13 cellular contexts compared by ENCODE assay signal in genomic region chr20:48236001-48236400, GRCh38.
"Had no signal": no experiment of that assay in that cellular context is flagged by ENCODE, and none has a peak within 500 bp of the region (broad histone marks: within the 10 kb centered on the region; RNA-seq: fewer than 3 reads in every experiment).

No MANE protein-coding gene starts in this region.

- H3K27ac ChIP-seq: body of pancreas had no signal

- DNase-seq: activated CD4-positive, alpha-beta T cell treated with anti-CD3 and anti-CD28 coated beads, Interleukin-2, amount 50 U/mL, for 48 hours; activated CD4-positive, CD25-positive, alpha-beta regulatory T cell treated with anti-CD3 and anti-CD28 coated beads, Interleukin-2, amount 50 U/mL, for 72 hours; activated CD8-positive, alpha-beta memory T cell treated with anti-CD3 and anti-CD28 coated beads, Interleukin-2, amount 10 ng/mL, durations not matched to agents 7 days and 5 days; activated effector memory CD4-positive, alpha-beta T cell treated with Interleukin-2 at 50 U/mL for 16 hours; activated T-cell treated with anti-CD3 and anti-CD28 coated beads, Interleukin-2, amount 50 U/mL, for 24 hours; amniotic stem cell; body of pancreas; effector memory CD4-positive, alpha-beta T cell; immature natural killer cell; left colon; stomach had no signal

- ATAC-seq: activated CD8-positive, alpha-beta memory T cell treated with anti-CD3 and anti-CD28 coated beads, Interleukin-2, amount 10 ng/mL, durations not matched to agents 7 days and 5 days; activated naive CD4-positive, alpha-beta T cell treated with anti-CD3 and anti-CD28 coated beads, Interleukin-2, amount 50 U/mL, for 72 hours; body of pancreas; left colon; natural killer cell treated with Interleukin-12 subunit alpha and Interleukin-12 subunit beta and Interleukin-15 and Interleukin-18, amount 100 ng/mL, for 72 hours had no signal

- H3K9me3 ChIP-seq: body of pancreas had no signal

- H3K27me3 ChIP-seq: body of pancreas, stomach had no signal

- H3K4me1 Mint-ChIP-seq: activated CD8-positive, alpha-beta memory T cell treated with anti-CD3 and anti-CD28 coated beads, Interleukin-2, amount 10 ng/mL, durations not matched to agents 7 days and 5 days; immature natural killer cell had no signal

- H3K36me3 Mint-ChIP-seq: activated CD8-positive, alpha-beta memory T cell treated with anti-CD3 and anti-CD28 coated beads, Interleukin-2, amount 10 ng/mL, durations not matched to agents 7 days and 5 days; immature natural killer cell had no signal

- H3K27ac Mint-ChIP-seq: activated CD8-positive, alpha-beta memory T cell treated with anti-CD3 and anti-CD28 coated beads, Interleukin-2, amount 10 ng/mL, durations not matched to agents 7 days and 5 days; activated naive CD4-positive, alpha-beta T cell treated with anti-CD3 and anti-CD28 coated beads, Interleukin-2, amount 50 U/mL, for 72 hours; activated T-cell treated with anti-CD3 and anti-CD28 coated beads, Interleukin-2, amount 50 U/mL, for 24 hours; immature natural killer cell; natural killer cell treated with Interleukin-12 subunit alpha and Interleukin-12 subunit beta and Interleukin-15 and Interleukin-18, amount 100 ng/mL, for 72 hours had no signal

- H3K4me3 ChIP-seq: body of pancreas, stomach had no signal

- H3K9me3 Mint-ChIP-seq: natural killer cell treated with Interleukin-12 subunit alpha and Interleukin-12 subunit beta and Interleukin-15 and Interleukin-18, amount 100 ng/mL, for 72 hours had no signal

- H3K4me3 Mint-ChIP-seq: activated CD8-positive, alpha-beta memory T cell treated with anti-CD3 and anti-CD28 coated beads, Interleukin-2, amount 10 ng/mL, durations not matched to agents 7 days and 5 days; activated T-cell treated with anti-CD3 and anti-CD28 coated beads, Interleukin-2, amount 50 U/mL, for 24 hours; immature natural killer cell; natural killer cell treated with Interleukin-12 subunit alpha and Interleukin-12 subunit beta and Interleukin-15 and Interleukin-18, amount 100 ng/mL, for 72 hours had no signal

- H3K36me3 ChIP-seq: stomach had no signal

- H3K4me1 ChIP-seq: body of pancreas had no signal
